In genomic region chr9:134433909-134434895, GRCh38 we compare ENCODE assay signal across 13 cellular contexts.
DNase-seq lines count a peak whose midpoint lies in the region; TF ChIP-seq lines count a peak whose summit lies in the region.
"Had no signal": no experiment of that assay in that cellular context is flagged by ENCODE, and none has a peak within 500 bp of the region (broad histone marks: within the 10 kb centered on the region; RNA-seq: fewer than 3 reads in every experiment).

No MANE protein-coding gene starts in this region.

- H3K27ac ChIP-seq in cardiac muscle cell (peak overlapping the region; percentile 75), uterus (peak overlapping the region; percentile 85 to 94)

- H3K27me3 Mint-ChIP-seq in osteocyte (ENCODE audit: unreplicated experiment), result no peaks in the 10 kb centered on the region
- H3K27me3 Mint-ChIP-seq: naive B cell had no signal

- H3K9me3 Mint-ChIP-seq in osteocyte (ENCODE audit: unreplicated experiment), result no peaks in the 10 kb centered on the region
- H3K9me3 Mint-ChIP-seq: naive B cell had no signal

- TF ChIP-seq CTCF in cardiac muscle cell (IDR thresholded peaks at IDR 0.05; ENCODE audit: low read depth, low read length) (no peak), osteocyte (IDR thresholded peaks at IDR 0.05) (no peak), uterus (IDR thresholded peaks at IDR 0.05) (no peak)

- H3K4me1 ChIP-seq in cardiac muscle cell (ENCODE audit: low read depth), result peaks cover 8% of the 10 kb centered on the region
- peaks cover 10 to 39% of the 10 kb centered on the region in 2 donors for H3K4me1 ChIP-seq in uterus

- peak; percentile 71 for DNase-seq in DMS 273 (lab: John Stamatoyannopoulos, UW; ENCODE audit: unreplicated experiment)
- DNase-seq in DMS 273 treated with DMSO at 0.1 percent for 48 hours (lab: John Stamatoyannopoulos, UW), result no peak
- no peak for DNase-seq in cardiac muscle cell (ENCODE audit: low read depth in 1 of 2, low spot score in 1 of 2)
- DNase-seq in osteocyte (ENCODE audit: extremely low spot score, unreplicated experiment), result no peak
- DNase-seq in uterus, result peak in 1 of 2 donors; percentile 52
- no peak for DNase-seq in NCI-H2107 (lab: John Stamatoyannopoulos, UW)
- no peak for DNase-seq in RPMI8226
- DNase-seq in GM19240 (ENCODE audit: insufficient read length, low spot score), result no peak
- DNase-seq: 8988T; activated CD8-positive, alpha-beta memory T cell treated with anti-CD3 and anti-CD28 coated beads, Interleukin-2, amount 50 U/mL, for 48 hours; naive B cell; stimulated activated CD4-positive, alpha-beta T cell treated with anti-CD3 and anti-CD28 coated beads, Interleukin-2, amount 100 ng/mL, for 48 hours had no signal

- TF ChIP-seq POLR2A in uterus (IDR thresholded peaks at IDR 0.05), result no peak

- H3K4me3 ChIP-seq in cardiac muscle cell (no peak overlapping the region), uterus (peak overlapping the region; percentile 9 to 22)
- H3K4me3 ChIP-seq: MG63 had no signal

- intact Hi-C loops in uterus (cut with DNase I; ENCODE audit: low total_unique reads), result no loop called here

- H3K9me3 ChIP-seq in cardiac muscle cell (ENCODE audit: low read depth) (no peaks in the 10 kb centered on the region), uterus (no peaks in the 10 kb centered on the region)
- H3K9me3 ChIP-seq: MG63 had no signal

- H3K27me3 ChIP-seq in cardiac muscle cell (no peaks in the 10 kb centered on the region), uterus (no peaks in the 10 kb centered on the region)
- H3K27me3 ChIP-seq: MG63 had no signal

- peak overlapping the region; percentile 87 for H3K27ac Mint-ChIP-seq in osteocyte (ENCODE audit: unreplicated experiment)
- H3K27ac Mint-ChIP-seq: naive B cell had no signal

- peaks cover 17% of the 10 kb centered on the region for H3K36me3 Mint-ChIP-seq in osteocyte (ENCODE audit: unreplicated experiment)
- H3K36me3 Mint-ChIP-seq: naive B cell had no signal

- no peak overlapping the region for H3K4me3 Mint-ChIP-seq in osteocyte (ENCODE audit: unreplicated experiment)

- H3K36me3 ChIP-seq in cardiac muscle cell (peaks cover 6% of the 10 kb centered on the region), uterus (no peaks in the 10 kb centered on the region)

- peaks cover 51% of the 10 kb centered on the region for H3K4me1 Mint-ChIP-seq in osteocyte (ENCODE audit: unreplicated experiment)
